ENCODE assay signal across 8 cellular contexts in the genomic region with DNA sequence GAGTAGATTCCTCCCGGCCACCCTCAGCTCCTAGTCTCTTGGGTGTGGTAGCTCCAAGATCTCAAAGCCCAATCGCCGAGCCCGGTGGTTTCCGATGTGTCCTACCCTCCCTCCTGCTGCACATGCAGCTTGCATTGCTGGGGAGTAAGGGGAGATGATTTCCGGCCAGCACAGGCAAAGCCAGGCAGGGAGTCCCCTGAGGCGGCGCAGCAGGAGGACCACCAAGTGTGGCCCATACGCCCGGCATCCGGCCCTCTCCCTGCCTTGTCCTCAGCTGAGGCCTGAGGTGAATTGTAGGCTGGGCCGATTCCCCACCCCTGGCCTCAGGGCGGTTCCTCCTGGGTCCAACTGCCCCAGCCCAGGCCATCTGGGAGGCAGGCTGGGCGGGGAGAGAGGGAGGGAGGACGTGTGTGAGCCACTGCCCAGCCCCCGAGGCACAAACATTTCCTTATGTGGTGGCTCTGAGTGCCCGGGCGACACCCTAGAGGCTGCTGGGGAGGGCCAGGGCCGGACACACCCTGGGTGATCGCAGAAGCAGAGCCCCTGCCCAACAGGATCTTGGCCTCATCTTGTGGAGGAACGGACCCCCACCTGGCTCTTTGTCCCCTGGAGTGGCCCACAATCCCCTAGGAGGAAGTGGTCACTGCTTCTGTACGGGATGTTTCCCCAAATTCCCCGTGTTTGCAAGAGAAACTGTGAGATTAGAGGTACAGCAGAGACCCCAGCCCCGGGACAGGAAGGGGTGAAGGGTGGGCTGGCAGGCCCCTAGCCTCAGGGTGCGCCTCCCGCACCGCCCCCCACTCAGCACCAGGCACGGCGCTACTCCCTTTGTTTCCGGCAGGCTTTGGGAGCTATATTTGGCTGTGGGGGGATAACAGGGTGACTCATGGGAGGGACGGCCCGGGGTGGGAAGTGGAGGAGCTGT. TPM values are rescaled to one million over a fixed set of nuclear protein-coding genes. Genes with fewer than 3 reads are reported as not detected.
DNase-seq lines count a peak whose midpoint lies in the region; ATAC-seq and TF ChIP-seq lines count a peak whose summit lies in the region.

No MANE protein-coding gene starts in this region.

- TF ChIP-seq POLR2A in Raji (IDR thresholded peaks at IDR 0.05; ENCODE audit: insufficient read depth, low read depth, low read length): peak; percentile 23; the same call in 1 of the 2 replicates

- ATAC-seq in GM19328 (IDR thresholded peaks at IDR 0.05; ENCODE audit: unreplicated experiment): peak; percentile 36
- peak; percentile 42 for ATAC-seq in HG03442 (IDR thresholded peaks at IDR 0.05; ENCODE audit: unreplicated experiment)

- peak; percentile 65 for DNase-seq in COLO829 (ENCODE audit: low spot score)
- DNase-seq in epithelial cell of proximal tubule (ENCODE audit: low read depth): no peak
- DNase-seq in midbrain (lab: John Stamatoyannopoulos, UW): peak; percentile 86
- peak; percentile 96 for DNase-seq in ureter (ENCODE audit: low spot score)
- no peak for DNase-seq in NCI-H1048 (lab: John Stamatoyannopoulos, UW)

- H3K4me3 ChIP-seq in epithelial cell of proximal tubule (ENCODE audit: low read depth, low read length): peak overlapping the region; percentile 45

- no peak for TF ChIP-seq CTCF in epithelial cell of proximal tubule (conservative IDR thresholded peaks at IDR 0.05; ENCODE audit: low read depth, low read length)

RNA-seq across cellular contexts. Expression of a gene that starts 41.9 kb away (rescaled TPM):
- 1,797 and 2,011 TPM in 2 replicates for total RNA-seq in epithelial cell of proximal tubule
- total RNA-seq in ureter: 1,016 TPM

Comparison
In these comparisons a context has a peak if more than half of its experiments do, and no peak if none do; other contexts are left out.
1. DNase-seq: peak in COLO829 (single experiment), midbrain (single experiment) and ureter (single experiment); none in epithelial cell of proximal tubule (single experiment) and NCI-H1048 (single experiment).